Comparison of ENCODE assay signal across 25 cellular contexts in genomic region chr4:96833831-96834230, GRCh38.
"Had no signal": no experiment of that assay in that cellular context is flagged by ENCODE, and none has a peak within 500 bp of the region (broad histone marks: within the 10 kb centered on the region; RNA-seq: fewer than 3 reads in every experiment).

No MANE protein-coding gene starts in this region.

- H3K9me3 ChIP-seq: colonic mucosa, gastrocnemius medialis, tibial artery had no signal

- H3K4me3 ChIP-seq: colonic mucosa, gastrocnemius medialis, lung, tibial artery had no signal

- H3K4me1 ChIP-seq: colonic mucosa, gastrocnemius medialis, tibial artery had no signal

- ATAC-seq: activated CD8-positive, alpha-beta memory T cell treated with anti-CD3 and anti-CD28 coated beads, Interleukin-2, amount 10 ng/mL, durations not matched to agents 7 days and 5 days; activated T-helper 17 cell treated with anti-CD3 and anti-CD28 coated beads, Interleukin-2, amount 50 U/mL, for 72 hours; gastrocnemius medialis; left lobe of liver; stimulated activated naive CD8-positive, alpha-beta T cell treated with anti-CD3 and anti-CD28 coated beads, Interleukin-15, Interleukin-2, amounts not matched to agents 100 U/mL and 50 U/mL, for 24 hours; WTC11 had no signal

- H3K27ac ChIP-seq: colonic mucosa, gastrocnemius medialis, tibial artery had no signal

- H3K27me3 ChIP-seq: colonic mucosa, gastrocnemius medialis, tibial artery had no signal

- DNase-seq: activated CD4-positive, alpha-beta memory T cell treated with anti-CD3 and anti-CD28 coated beads, Interleukin-2, amount 10 ng/mL, durations not matched to agents 7 days and 5 days; activated CD4-positive, alpha-beta T cell treated with anti-CD3 and anti-CD28 coated beads for 4 hours; activated CD8-positive, alpha-beta memory T cell treated with anti-CD3 and anti-CD28 coated beads, Interleukin-2, amount 10 ng/mL, durations not matched to agents 7 days and 5 days; activated naive CD4-positive, alpha-beta T cell; activated naive CD8-positive, alpha-beta T cell treated with anti-CD3 and anti-CD28 coated beads for 36 hours; anterior cingulate cortex; caudate nucleus; colonic mucosa; endodermal cell; erythroblast; gastrocnemius medialis; head of caudate nucleus; kidney; nephron progenitor cell; occipital lobe; retina; stimulated activated CD4-positive, alpha-beta T cell treated with anti-CD3 and anti-CD28 coated beads, Interleukin-12 subunit alpha, Interleukin-12 subunit beta, amount 100 ng/mL, for 4 hours; stimulated activated CD4-positive, alpha-beta T cell treated with anti-CD3 and anti-CD28 coated beads, Interleukin-2, amount 100 ng/mL, for 24 hours; stimulated activated naive CD8-positive, alpha-beta T cell treated with anti-CD3 and anti-CD28 coated beads, Interleukin-15, Interleukin-2, amounts not matched to agents 100 U/mL and 50 U/mL, for 24 hours; substantia nigra; tibial artery had no signal
